15 cellular contexts compared by ENCODE assay signal in the genomic region with DNA sequence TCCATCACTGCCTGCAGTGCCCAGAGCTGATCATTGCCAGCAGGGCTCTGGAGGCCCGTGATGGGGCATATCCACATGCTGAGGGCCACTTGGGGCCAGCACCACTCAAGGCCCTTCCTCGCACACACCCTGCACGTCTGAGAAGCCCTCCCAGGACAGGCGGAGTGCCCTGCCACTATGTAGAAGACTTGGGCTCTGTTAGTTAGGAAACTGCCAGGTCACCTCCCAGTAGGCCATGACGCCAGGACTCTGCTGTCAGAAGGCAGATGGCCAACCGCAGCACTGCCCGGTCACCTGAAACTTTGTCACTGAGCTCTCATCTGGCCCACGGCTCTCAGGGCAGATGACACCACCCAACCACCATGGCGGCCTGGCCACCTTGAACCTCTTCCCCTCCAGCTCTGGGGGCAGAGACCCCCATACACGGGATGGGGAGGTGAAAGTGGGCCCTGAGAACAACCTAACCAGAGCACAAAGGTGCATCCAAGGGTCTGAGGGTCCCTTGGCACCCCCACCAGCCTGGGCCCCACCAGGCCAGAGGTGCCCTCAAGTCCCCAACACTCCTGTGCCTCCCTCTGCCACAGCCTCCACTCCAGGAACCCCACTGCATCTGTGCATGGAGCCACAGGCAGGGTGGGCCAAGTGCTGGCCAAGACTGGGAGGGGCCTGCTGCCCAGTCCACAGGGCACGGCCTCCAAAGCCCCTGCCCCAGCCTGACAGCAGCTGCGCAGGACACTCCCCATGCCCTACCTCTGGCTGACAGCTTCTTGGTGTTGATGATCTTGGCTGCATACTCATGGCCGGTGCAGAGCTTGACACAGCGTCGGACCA. TPM values are rescaled to one million over a fixed set of nuclear protein-coding genes. Genes with fewer than 3 reads are reported as not detected.
DNase-seq lines count a peak whose midpoint lies in the region; ATAC-seq and TF ChIP-seq lines count a peak whose summit lies in the region.
"Had no signal": no experiment of that assay in that cellular context is flagged by ENCODE, and none has a peak within 500 bp of the region (broad histone marks: within the 10 kb centered on the region; RNA-seq: fewer than 3 reads in every experiment).

No MANE protein-coding gene starts in this region.

- no peaks in the 10 kb centered on the region for H3K79me2 ChIP-seq in OCI-LY7 (ENCODE audit: insufficient read depth, low read depth, low read length)

- no peak for ATAC-seq in HG02885 (IDR thresholded peaks at IDR 0.05; ENCODE audit: poor library complexity, unreplicated experiment)
- no peak for ATAC-seq in HG03039 (IDR thresholded peaks at IDR 0.05; ENCODE audit: unreplicated experiment)

- CTCF ChIA-PET in OCI-LY7 (lab: Charles Lee; ENCODE audit: unreplicated experiment): no interaction called here

- TF ChIP-seq CTCF in sigmoid colon (IDR thresholded peaks at IDR 0.05) (no peak), OCI-LY7 (conservative IDR thresholded peaks at IDR 0.05; ENCODE audit: low read length) (no peak)

- H2AFZ ChIP-seq in OCI-LY7 (ENCODE audit: low read length): no peak overlapping the region
- H2AFZ ChIP-seq: parathyroid adenoma had no signal

- H3K4me1 ChIP-seq in sigmoid colon (no peaks in the 10 kb centered on the region), OCI-LY7 (ENCODE audit: insufficient read depth, low read length, poor library complexity, severe bottlenecking) (no peaks in the 10 kb centered on the region)
- H3K4me1 ChIP-seq: parathyroid adenoma had no signal

- H3K9me3 ChIP-seq in sigmoid colon (no peaks in the 10 kb centered on the region), OCI-LY7 (ENCODE audit: low read length) (no peaks in the 10 kb centered on the region)

- no peak for TF ChIP-seq EP300 in sigmoid colon (IDR thresholded peaks at IDR 0.05)

- no peak for TF ChIP-seq POLR2A in sigmoid colon (IDR thresholded peaks at IDR 0.05)

- H3K9me2 ChIP-seq in OCI-LY7 (ENCODE audit: insufficient read depth, low read length): no peaks in the 10 kb centered on the region

- WGBS in sigmoid colon, 2 donors: 83 to 90% methylated on average over 15 of the region's 15 CpGs

- no peaks in the 10 kb centered on the region for H4K20me1 ChIP-seq in OCI-LY7 (ENCODE audit: insufficient read depth, low read length)

- H3K27ac ChIP-seq in sigmoid colon (no peak overlapping the region), OCI-LY7 (ENCODE audit: low read depth, low read length, poor library complexity, severe bottlenecking) (no peak overlapping the region)
- H3K27ac ChIP-seq: brain microvascular endothelial cell, parathyroid adenoma had no signal

- POLR2A ChIA-PET in OCI-LY7 (lab: Charles Lee): no interaction called here

- no TSS peak for BruUV-seq in OCI-LY7 (replicated peaks; lab: Mats Ljungman, UMichigan)

- H3K27me3 ChIP-seq in H7 (ENCODE audit: control insufficient read depth, insufficient read depth, low read length) (no peaks in the 10 kb centered on the region), sigmoid colon (no peaks in the 10 kb centered on the region)
- H3K27me3 ChIP-seq: brain microvascular endothelial cell had no signal

- DNase-seq in H7: peak; percentile 41
- DNase-seq in activated CD8-positive, alpha-beta memory T cell treated with anti-CD3 and anti-CD28 coated beads, Interleukin-2, amount 50 U/mL, for 48 hours: peak; percentile 44
- DNase-seq in islet precursor cell: peak; percentile 46
- peak; percentile 41 for DNase-seq in sigmoid colon
- DNase-seq in OCI-LY7 (ENCODE audit: low spot score): no peak
- no peak for DNase-seq in mucosa of gallbladder (ENCODE audit: low spot score)
- DNase-seq: brain microvascular endothelial cell; CD4-positive, alpha-beta memory T cell; NCI-H146; NCI-H774; SHP77; stimulated activated CD4-positive, alpha-beta T cell treated with anti-CD3 and anti-CD28 coated beads, Interleukin-4, amount 100 ng/mL, for 4 hours had no signal

- no peak overlapping the region for H3K4me2 ChIP-seq in OCI-LY7 (ENCODE audit: low read length)

- intact Hi-C loops in sigmoid colon (cut with DNase I): no loop called here
- intact Hi-C loops in OCI-LY7 (cut with micrococcal nuclease; ENCODE audit: unreplicated experiment): no loop called here

- H3K36me3 ChIP-seq in H7 (replicated peaks; ENCODE audit: control insufficient read depth, insufficient read depth, low read length) (no peaks in the 10 kb centered on the region), sigmoid colon (no peaks in the 10 kb centered on the region), OCI-LY7 (ENCODE audit: insufficient read depth, low read length) (no peaks in the 10 kb centered on the region)
- H3K36me3 ChIP-seq: brain microvascular endothelial cell had no signal

- H3K4me3 ChIP-seq in H7 (ENCODE audit: insufficient read depth, low read depth, low read length) (no peak overlapping the region), sigmoid colon (no peak overlapping the region), OCI-LY7 (ENCODE audit: low read depth, low read length, poor library complexity, severe bottlenecking) (no peak overlapping the region)

RNA-seq across cellular contexts. Expression of a gene that starts 41.8 kb away (rescaled TPM):
- 0.31 TPM in 1 of 2 replicates, not detected in the other for total RNA-seq in H7 (2014; rRNA removed; shearing (Covaris generic))
- total RNA-seq in sigmoid colon: 1 to 10 TPM in 3 of 4 donors, under 1 TPM in 1; 0.83 to 3.2 (median 1.9) TPM
- polyA plus RNA-seq in sigmoid colon: 1 to 10 TPM in 1 of 3 donors, under 1 TPM in 1, not detected in 1; 0.23 to 1.2 TPM
- total RNA-seq in OCI-LY7 (2014; rRNA removed; shearing (Covaris generic)): 0.66 and 0.98 TPM in 2 replicates
- total RNA-seq in OCI-LY7 (2022): 0.92 and 1.1 TPM in 2 replicates
- total RNA-seq in mucosa of gallbladder: 0.23 TPM
- total RNA-seq: CD4-positive, alpha-beta memory T cell had no signal
- polyA plus RNA-seq: CD4-positive, alpha-beta memory T cell had no signal

Comparison
In these comparisons a context has a peak if more than half of its experiments do, and no peak if none do; other contexts are left out.
1. DNase-seq: peak in H7 (single experiment), activated CD8-positive, alpha-beta memory T cell treated with anti-CD3 and anti-CD28 coated beads, Interleukin-2, amount 50 U/mL, for 48 hours (single experiment), islet precursor cell (single experiment) and sigmoid colon (single experiment); none in OCI-LY7 (single experiment) and mucosa of gallbladder (single experiment).